1 cellular context compared by ENCODE assay signal in genomic region chr6:34273242-34273805, GRCh38.
TF ChIP-seq lines count a peak whose summit lies in the region.

No MANE protein-coding gene starts in this region.

TF ChIP-seq in HepG2, 621 proteins besides CTCF, POLR2A, EP300 and RAD21:
- TF ChIP-seq ZNF577 (CRISPR knock-in tag; IDR thresholded peaks at IDR 0.05; ENCODE audit: borderline replicate concordance, low read depth) (no peak), ZNF234 (CRISPR knock-in tag; conservative IDR thresholded peaks at IDR 0.05) (no peak), ZNF788 (CRISPR knock-in tag; IDR thresholded peaks at IDR 0.05; ENCODE audit: borderline replicate concordance) (no peak), ZNF468 (CRISPR knock-in tag; IDR thresholded peaks at IDR 0.05) (no peak), LCORL (IDR thresholded peaks at IDR 0.05) (no peak), LCORL (CRISPR knock-in tag; IDR thresholded peaks at IDR 0.05) (0 out of 2 replicates have a peak, but pooled peaks have one; percentile 37), PRPF4 (IDR thresholded peaks at IDR 0.05; ENCODE audit: low read depth, low read length, poor library complexity, severe bottlenecking) (no peak), ZKSCAN8 (CRISPR knock-in tag; IDR thresholded peaks at IDR 0.05; ENCODE audit: borderline replicate concordance) (no peak), ELF1 (CRISPR knock-in tag; IDR thresholded peaks at IDR 0.05) (no peak), ZNF280D (CRISPR knock-in tag; IDR thresholded peaks at IDR 0.05) (no peak), NR2C2 (CRISPR knock-in tag; IDR thresholded peaks at IDR 0.05; ENCODE audit: borderline replicate concordance) (no peak), ETV5 (CRISPR knock-in tag; IDR thresholded peaks at IDR 0.05; ENCODE audit: borderline replicate concordance) (peak; percentile 58; the same call in 1 of the 2 replicates), RFXANK (CRISPR knock-in tag; IDR thresholded peaks at IDR 0.05) (no peak), ARNT2 (CRISPR knock-in tag; IDR thresholded peaks at IDR 0.05; ENCODE audit: low read depth) (no peak), ZNF333 (CRISPR knock-in tag; IDR thresholded peaks at IDR 0.05; ENCODE audit: borderline replicate concordance) (no peak), ZNF784 (CRISPR knock-in tag; IDR thresholded peaks at IDR 0.05; ENCODE audit: borderline replicate concordance) (no peak), CHD4 (IDR thresholded peaks at IDR 0.05; ENCODE audit: borderline replicate concordance, low read length) (no peak), IKZF1 (IDR thresholded peaks at IDR 0.05) (no peak), ZNF281 (CRISPR knock-in tag; IDR thresholded peaks at IDR 0.05; ENCODE audit: borderline replicate concordance) (no peak), ZFX (CRISPR knock-in tag; IDR thresholded peaks at IDR 0.05; ENCODE audit: low read depth) (peak; percentile 42), ZC3H13 (CRISPR knock-in tag; IDR thresholded peaks at IDR 0.05) (no peak), RARA (CRISPR knock-in tag; IDR thresholded peaks at IDR 0.05) (0 out of 2 replicates have a peak, but pooled peaks have one; percentile 22), XRCC5 (optimal IDR thresholded peaks at IDR 0.05; ENCODE audit: low read length) (no peak), NKX3-1 (CRISPR knock-in tag; IDR thresholded peaks at IDR 0.05) (no peak), ZNF251 (CRISPR knock-in tag; IDR thresholded peaks at IDR 0.05) (no peak), KAT8 (CRISPR knock-in tag; IDR thresholded peaks at IDR 0.05) (0 out of 2 replicates have a peak, but pooled peaks have one; percentile 12), ZNF326 (CRISPR knock-in tag; IDR thresholded peaks at IDR 0.05; ENCODE audit: borderline replicate concordance) (no peak), ELF3 (CRISPR knock-in tag; IDR thresholded peaks at IDR 0.05) (0 out of 2 replicates have a peak, but pooled peaks have one; percentile 34), GABPA (IDR thresholded peaks at IDR 0.05; ENCODE audit: low read depth, low read length) (no peak), GABPA (CRISPR knock-in tag; IDR thresholded peaks at IDR 0.05; ENCODE audit: low read depth) (0 out of 2 replicates have a peak, but pooled peaks have one; percentile 11), ZNF652 (CRISPR knock-in tag; IDR thresholded peaks at IDR 0.05; ENCODE audit: borderline replicate concordance, low read depth) (no peak), SALL1 (CRISPR knock-in tag; IDR thresholded peaks at IDR 0.05) (peak; percentile 39; the same call in 1 of the 2 replicates)
- TF ChIP-seq, protein P1, sequence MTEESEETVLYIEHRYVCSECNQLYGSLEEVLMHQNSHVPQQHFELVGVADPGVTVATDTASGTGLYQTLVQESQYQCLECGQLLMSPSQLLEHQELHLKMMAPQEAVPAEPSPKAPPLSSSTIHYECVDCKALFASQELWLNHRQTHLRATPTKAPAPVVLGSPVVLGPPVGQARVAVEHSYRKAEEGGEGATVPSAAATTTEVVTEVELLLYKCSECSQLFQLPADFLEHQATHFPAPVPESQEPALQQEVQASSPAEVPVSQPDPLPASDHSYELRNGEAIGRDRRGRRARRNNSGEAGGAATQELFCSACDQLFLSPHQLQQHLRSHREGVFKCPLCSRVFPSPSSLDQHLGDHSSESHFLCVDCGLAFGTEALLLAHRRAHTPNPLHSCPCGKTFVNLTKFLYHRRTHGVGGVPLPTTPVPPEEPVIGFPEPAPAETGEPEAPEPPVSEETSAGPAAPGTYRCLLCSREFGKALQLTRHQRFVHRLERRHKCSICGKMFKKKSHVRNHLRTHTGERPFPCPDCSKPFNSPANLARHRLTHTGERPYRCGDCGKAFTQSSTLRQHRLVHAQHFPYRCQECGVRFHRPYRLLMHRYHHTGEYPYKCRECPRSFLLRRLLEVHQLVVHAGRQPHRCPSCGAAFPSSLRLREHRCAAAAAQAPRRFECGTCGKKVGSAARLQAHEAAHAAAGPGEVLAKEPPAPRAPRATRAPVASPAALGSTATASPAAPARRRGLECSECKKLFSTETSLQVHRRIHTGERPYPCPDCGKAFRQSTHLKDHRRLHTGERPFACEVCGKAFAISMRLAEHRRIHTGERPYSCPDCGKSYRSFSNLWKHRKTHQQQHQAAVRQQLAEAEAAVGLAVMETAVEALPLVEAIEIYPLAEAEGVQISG (CRISPR knock-in tag; IDR thresholded peaks at IDR 0.05), result no peak
- TF ChIP-seq, protein P2, sequence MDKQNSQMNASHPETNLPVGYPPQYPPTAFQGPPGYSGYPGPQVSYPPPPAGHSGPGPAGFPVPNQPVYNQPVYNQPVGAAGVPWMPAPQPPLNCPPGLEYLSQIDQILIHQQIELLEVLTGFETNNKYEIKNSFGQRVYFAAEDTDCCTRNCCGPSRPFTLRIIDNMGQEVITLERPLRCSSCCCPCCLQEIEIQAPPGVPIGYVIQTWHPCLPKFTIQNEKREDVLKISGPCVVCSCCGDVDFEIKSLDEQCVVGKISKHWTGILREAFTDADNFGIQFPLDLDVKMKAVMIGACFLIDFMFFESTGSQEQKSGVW (CRISPR knock-in tag; IDR thresholded peaks at IDR 0.05; ENCODE audit: borderline replicate concordance), result no peak
